Comparison of ENCODE assay signal across 1 cellular context in genomic region chr6:32195652-32195901, GRCh38.
TF ChIP-seq lines count a peak whose summit lies in the region.

No MANE protein-coding gene starts in this region.

TF ChIP-seq in HepG2, 621 proteins besides CTCF, POLR2A, EP300 and RAD21 (continued from another document and continues in another):
- no peak for TF ChIP-seq ZNF660 (CRISPR knock-in tag; IDR thresholded peaks at IDR 0.05; ENCODE audit: borderline replicate concordance, low read depth)
- no peak for TF ChIP-seq ZNF552 (CRISPR knock-in tag; IDR thresholded peaks at IDR 0.05; ENCODE audit: borderline replicate concordance)
- no peak for TF ChIP-seq FOXO4 (CRISPR knock-in tag; conservative IDR thresholded peaks at IDR 0.05)
- peak; percentile 11; the same call in 1 of the 2 replicates for TF ChIP-seq RFX5 (IDR thresholded peaks at IDR 0.05; ENCODE audit: low read depth, low read length)
- 0 out of 2 replicates have a peak, but pooled peaks have one; percentile 24 for TF ChIP-seq RELA (CRISPR knock-in tag; IDR thresholded peaks at IDR 0.05)
- no peak for TF ChIP-seq ZSCAN20 (CRISPR knock-in tag; IDR thresholded peaks at IDR 0.05; ENCODE audit: borderline replicate concordance)
- TF ChIP-seq MAZ (IDR thresholded peaks at IDR 0.05; ENCODE audit: borderline replicate concordance, low read depth, low read length): peak; percentile 96; the same call in 1 of the 2 replicates
- no peak; the same call in none of the 2 replicates for TF ChIP-seq MAZ (CRISPR knock-in tag; IDR thresholded peaks at IDR 0.05; ENCODE audit: low read depth)
- TF ChIP-seq HNF1A (IDR thresholded peaks at IDR 0.05; ENCODE audit: low read depth): no peak
- no peak for TF ChIP-seq HNF1A (CRISPR knock-in tag; IDR thresholded peaks at IDR 0.05; ENCODE audit: borderline replicate concordance)
- no peak for TF ChIP-seq RFX3 (CRISPR knock-in tag; IDR thresholded peaks at IDR 0.05)
- TF ChIP-seq IKZF5 (CRISPR knock-in tag; IDR thresholded peaks at IDR 0.05): 0 out of 2 replicates have a peak, but pooled peaks have one; percentile 75
- TF ChIP-seq CHD2 (IDR thresholded peaks at IDR 0.05; ENCODE audit: low read depth, low read length): 0 out of 2 replicates have a peak, but pooled peaks have one; percentile 76
- peak; percentile 23; the same call in 1 of the 2 replicates for TF ChIP-seq ZNF788 (CRISPR knock-in tag; IDR thresholded peaks at IDR 0.05; ENCODE audit: borderline replicate concordance)
- TF ChIP-seq ZSCAN25 (CRISPR knock-in tag; IDR thresholded peaks at IDR 0.05): 0 out of 2 replicates have a peak, but pooled peaks have one; percentile 76
- TF ChIP-seq GPBP1L1 (CRISPR knock-in tag; IDR thresholded peaks at IDR 0.05): no peak
- peak; percentile 29 for TF ChIP-seq IKZF4 (CRISPR knock-in tag; IDR thresholded peaks at IDR 0.05; ENCODE audit: borderline replicate concordance, low read depth, not compliant biosample characterization)
- no peak for TF ChIP-seq ZNF563 (CRISPR knock-in tag; IDR thresholded peaks at IDR 0.05)
- no peak for TF ChIP-seq POLR2G (IDR thresholded peaks at IDR 0.05; ENCODE audit: low read depth, low read length)
- TF ChIP-seq TFAP4 (IDR thresholded peaks at IDR 0.05; ENCODE audit: borderline replicate concordance, low read depth): peak; percentile 59; the same call in 1 of the 2 replicates
- no peak for TF ChIP-seq ZNF232 (CRISPR knock-in tag; IDR thresholded peaks at IDR 0.05; ENCODE audit: borderline replicate concordance)
- no peak; the same call in 1 of the 2 replicates for TF ChIP-seq PPARG (CRISPR knock-in tag; conservative IDR thresholded peaks at IDR 0.05)
- no peak for TF ChIP-seq ZNF740 (CRISPR knock-in tag; IDR thresholded peaks at IDR 0.05)
- no peak for TF ChIP-seq JARID2 (CRISPR knock-in tag; IDR thresholded peaks at IDR 0.05; ENCODE audit: insufficient replicate concordance)
- TF ChIP-seq AFF4 (CRISPR knock-in tag; IDR thresholded peaks at IDR 0.05): no peak
- no peak for TF ChIP-seq NFKB2 (CRISPR knock-in tag; IDR thresholded peaks at IDR 0.05; ENCODE audit: borderline replicate concordance)
- no peak for TF ChIP-seq ZNF367 (CRISPR knock-in tag; IDR thresholded peaks at IDR 0.05; ENCODE audit: borderline replicate concordance)
- no peak for TF ChIP-seq ZNF576 (CRISPR knock-in tag; IDR thresholded peaks at IDR 0.05)
- TF ChIP-seq IRF1 (CRISPR knock-in tag; IDR thresholded peaks at IDR 0.05; ENCODE audit: low read depth): no peak
- TF ChIP-seq HINFP (CRISPR knock-in tag; IDR thresholded peaks at IDR 0.05; ENCODE audit: low read depth): peak; percentile 99
- peak; percentile 96; the same call in 1 of the 2 replicates for TF ChIP-seq SP4 (CRISPR knock-in tag; IDR thresholded peaks at IDR 0.05)
- no peak for TF ChIP-seq SSRP1 (CRISPR knock-in tag; IDR thresholded peaks at IDR 0.05)
- TF ChIP-seq HNRNPLL (IDR thresholded peaks at IDR 0.05; ENCODE audit: low read depth, low read length, poor library complexity, severe bottlenecking): peak; percentile 92
- no peak for TF ChIP-seq HMG20A (CRISPR knock-in tag; IDR thresholded peaks at IDR 0.05; ENCODE audit: borderline replicate concordance)
- TF ChIP-seq ZNF572 (CRISPR knock-in tag; IDR thresholded peaks at IDR 0.05): no peak
- peak; percentile 80; the same call in 1 of the 2 replicates for TF ChIP-seq HNF1B (CRISPR knock-in tag; IDR thresholded peaks at IDR 0.05)
- TF ChIP-seq TCF12 (IDR thresholded peaks at IDR 0.05): no peak
- TF ChIP-seq TCF12 (CRISPR knock-in tag; IDR thresholded peaks at IDR 0.05): no peak
- TF ChIP-seq CAMTA2 (CRISPR knock-in tag; IDR thresholded peaks at IDR 0.05; ENCODE audit: borderline replicate concordance): no peak
- TF ChIP-seq ZNF354B (CRISPR knock-in tag; IDR thresholded peaks at IDR 0.05): no peak
- 0 out of 2 replicates have a peak, but pooled peaks have one; percentile 65 for TF ChIP-seq MIXL1 (CRISPR knock-in tag; IDR thresholded peaks at IDR 0.05)
- 0 out of 2 replicates have a peak, but pooled peaks have one; percentile 31 for TF ChIP-seq SMAD9 (CRISPR knock-in tag; IDR thresholded peaks at IDR 0.05)
- TF ChIP-seq SP5 (CRISPR knock-in tag; IDR thresholded peaks at IDR 0.05; ENCODE audit: borderline replicate concordance, low read depth): peak; percentile 75; the same call in 1 of the 2 replicates
- no peak for TF ChIP-seq SATB2 (CRISPR knock-in tag; IDR thresholded peaks at IDR 0.05)
- peak; percentile 97; the same call in 1 of the 3 replicates for TF ChIP-seq MXI1 (IDR thresholded peaks at IDR 0.05; ENCODE audit: borderline replicate concordance, low read depth, low read length)
- TF ChIP-seq KMT2A (CRISPR knock-in tag; IDR thresholded peaks at IDR 0.05): no peak
- no peak for TF ChIP-seq ZNF720 (CRISPR knock-in tag; IDR thresholded peaks at IDR 0.05)
- TF ChIP-seq U2AF1 (optimal IDR thresholded peaks at IDR 0.05; ENCODE audit: low read depth, low read length): no peak
- 0 out of 2 replicates have a peak, but pooled peaks have one; percentile 8 for TF ChIP-seq ZNF790 (CRISPR knock-in tag; IDR thresholded peaks at IDR 0.05; ENCODE audit: borderline replicate concordance)
